1 cellular context compared by ENCODE assay signal in genomic region chr12:48865441-48866290, GRCh38.
TF ChIP-seq lines count a peak whose summit lies in the region.

Gene RND1, minus strand, starts transcription at chr12:48865870. Its CDS starts 103 bp downstream, at chr12:48865767.

TF ChIP-seq in K562, 482 proteins besides CTCF, POLR2A, EP300 and RAD21 (continued from another document and continues in another):
- TF ChIP-seq, protein P1, sequence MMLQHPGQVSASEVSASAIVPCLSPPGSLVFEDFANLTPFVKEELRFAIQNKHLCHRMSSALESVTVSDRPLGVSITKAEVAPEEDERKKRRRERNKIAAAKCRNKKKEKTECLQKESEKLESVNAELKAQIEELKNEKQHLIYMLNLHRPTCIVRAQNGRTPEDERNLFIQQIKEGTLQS (IDR thresholded peaks at IDR 0.05) = peak; percentile 72
- TF ChIP-seq, protein P1 (CRISPR knock-in tag; conservative IDR thresholded peaks at IDR 0.05) = no peak
- TF ChIP-seq GATAD2B (IDR thresholded peaks at IDR 0.05; ENCODE audit: borderline replicate concordance) = no peak
- TF ChIP-seq, protein P2, sequence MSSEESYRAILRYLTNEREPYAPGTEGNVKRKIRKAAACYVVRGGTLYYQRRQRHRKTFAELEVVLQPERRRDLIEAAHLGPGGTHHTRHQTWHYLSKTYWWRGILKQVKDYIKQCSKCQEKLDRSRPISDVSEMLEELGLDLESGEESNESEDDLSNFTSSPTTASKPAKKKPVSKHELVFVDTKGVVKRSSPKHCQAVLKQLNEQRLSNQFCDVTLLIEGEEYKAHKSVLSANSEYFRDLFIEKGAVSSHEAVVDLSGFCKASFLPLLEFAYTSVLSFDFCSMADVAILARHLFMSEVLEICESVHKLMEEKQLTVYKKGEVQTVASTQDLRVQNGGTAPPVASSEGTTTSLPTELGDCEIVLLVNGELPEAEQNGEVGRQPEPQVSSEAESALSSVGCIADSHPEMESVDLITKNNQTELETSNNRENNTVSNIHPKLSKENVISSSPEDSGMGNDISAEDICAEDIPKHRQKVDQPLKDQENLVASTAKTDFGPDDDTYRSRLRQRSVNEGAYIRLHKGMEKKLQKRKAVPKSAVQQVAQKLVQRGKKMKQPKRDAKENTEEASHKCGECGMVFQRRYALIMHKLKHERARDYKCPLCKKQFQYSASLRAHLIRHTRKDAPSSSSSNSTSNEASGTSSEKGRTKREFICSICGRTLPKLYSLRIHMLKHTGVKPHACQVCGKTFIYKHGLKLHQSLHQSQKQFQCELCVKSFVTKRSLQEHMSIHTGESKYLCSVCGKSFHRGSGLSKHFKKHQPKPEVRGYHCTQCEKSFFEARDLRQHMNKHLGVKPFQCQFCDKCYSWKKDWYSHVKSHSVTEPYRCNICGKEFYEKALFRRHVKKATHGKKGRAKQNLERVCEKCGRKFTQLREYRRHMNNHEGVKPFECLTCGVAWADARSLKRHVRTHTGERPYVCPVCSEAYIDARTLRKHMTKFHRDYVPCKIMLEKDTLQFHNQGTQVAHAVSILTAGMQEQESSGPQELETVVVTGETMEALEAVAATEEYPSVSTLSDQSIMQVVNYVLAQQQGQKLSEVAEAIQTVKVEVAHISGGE (CRISPR knock-in tag; IDR thresholded peaks at IDR 0.05) = no peak
- peak; percentile 62; the same call in 1 of the 2 replicates for TF ChIP-seq MAFK (IDR thresholded peaks at IDR 0.05; ENCODE audit: low read length)
- TF ChIP-seq ZNF197 (CRISPR knock-in tag; IDR thresholded peaks at IDR 0.05; ENCODE audit: low read depth) = no peak
- no peak for TF ChIP-seq MYBL2 (IDR thresholded peaks at IDR 0.05; ENCODE audit: low read depth)
- no peak for TF ChIP-seq MYBL2 (CRISPR knock-in tag; IDR thresholded peaks at IDR 0.05; ENCODE audit: borderline replicate concordance)
- no peak for TF ChIP-seq CUX1 (CRISPR knock-in tag; IDR thresholded peaks at IDR 0.05)
- TF ChIP-seq, protein P3, sequence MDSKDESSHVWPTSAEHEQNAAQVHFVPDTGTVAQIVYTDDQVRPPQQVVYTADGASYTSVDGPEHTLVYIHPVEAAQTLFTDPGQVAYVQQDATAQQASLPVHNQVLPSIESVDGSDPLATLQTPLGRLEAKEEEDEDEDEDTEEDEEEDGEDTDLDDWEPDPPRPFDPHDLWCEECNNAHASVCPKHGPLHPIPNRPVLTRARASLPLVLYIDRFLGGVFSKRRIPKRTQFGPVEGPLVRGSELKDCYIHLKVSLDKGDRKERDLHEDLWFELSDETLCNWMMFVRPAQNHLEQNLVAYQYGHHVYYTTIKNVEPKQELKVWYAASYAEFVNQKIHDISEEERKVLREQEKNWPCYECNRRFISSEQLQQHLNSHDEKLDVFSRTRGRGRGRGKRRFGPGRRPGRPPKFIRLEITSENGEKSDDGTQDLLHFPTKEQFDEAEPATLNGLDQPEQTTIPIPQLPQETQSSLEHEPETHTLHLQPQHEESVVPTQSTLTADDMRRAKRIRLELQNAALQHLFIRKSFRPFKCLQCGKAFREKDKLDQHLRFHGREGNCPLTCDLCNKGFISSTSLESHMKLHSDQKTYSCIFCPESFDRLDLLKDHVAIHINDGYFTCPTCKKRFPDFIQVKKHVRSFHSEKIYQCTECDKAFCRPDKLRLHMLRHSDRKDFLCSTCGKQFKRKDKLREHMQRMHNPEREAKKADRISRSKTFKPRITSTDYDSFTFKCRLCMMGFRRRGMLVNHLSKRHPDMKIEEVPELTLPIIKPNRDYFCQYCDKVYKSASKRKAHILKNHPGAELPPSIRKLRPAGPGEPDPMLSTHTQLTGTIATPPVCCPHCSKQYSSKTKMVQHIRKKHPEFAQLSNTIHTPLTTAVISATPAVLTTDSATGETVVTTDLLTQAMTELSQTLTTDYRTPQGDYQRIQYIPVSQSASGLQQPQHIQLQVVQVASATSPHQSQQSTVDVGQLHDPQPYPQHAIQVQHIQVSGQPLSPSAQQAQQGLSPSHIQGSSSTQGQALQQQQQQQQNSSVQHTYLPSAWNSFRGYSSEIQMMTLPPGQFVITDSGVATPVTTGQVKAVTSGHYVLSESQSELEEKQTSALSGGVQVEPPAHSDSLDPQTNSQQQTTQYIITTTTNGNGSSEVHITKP (IDR thresholded peaks at IDR 0.05; ENCODE audit: partially characterized antibody) = peak; percentile 45
- TF ChIP-seq ZFP30 (CRISPR knock-in tag; IDR thresholded peaks at IDR 0.05; ENCODE audit: borderline replicate concordance) = no peak
- no peak for TF ChIP-seq MTA1 (IDR thresholded peaks at IDR 0.05; ENCODE audit: borderline replicate concordance)
- no peak for TF ChIP-seq RBBP5 (IDR thresholded peaks at IDR 0.05; ENCODE audit: borderline replicate concordance, insufficient read depth, low read length, poor library complexity, severe bottlenecking)
- TF ChIP-seq FOSL1 (tag; conservative IDR thresholded peaks at IDR 0.05) = peak; percentile 48; the same call in 1 of the 2 replicates
- no peak for TF ChIP-seq HMGN3 (IDR thresholded peaks at IDR 0.05; ENCODE audit: borderline replicate concordance, extremely low read depth, insufficient read length, low read depth, low read length)
- 0 out of 2 replicates have a peak, but pooled peaks have one; percentile 26 for TF ChIP-seq CREM (IDR thresholded peaks at IDR 0.05; ENCODE audit: low read depth)
- peak; percentile 78 for TF ChIP-seq GABPB1 (CRISPR knock-in tag; IDR thresholded peaks at IDR 0.05)
- no peak for TF ChIP-seq EZH2 (IDR thresholded peaks at IDR 0.05; ENCODE audit: borderline replicate concordance, low read depth, low read length)
- no peak for TF ChIP-seq TCF3 (CRISPR knock-in tag; IDR thresholded peaks at IDR 0.05)
- no peak for TF ChIP-seq TCFL5 (CRISPR knock-in tag; conservative IDR thresholded peaks at IDR 0.05)
- peak; percentile 76 for TF ChIP-seq VEZF1 (CRISPR knock-in tag; IDR thresholded peaks at IDR 0.05)
- TF ChIP-seq RBM25 (IDR thresholded peaks at IDR 0.05; ENCODE audit: low read depth, low read length, severe bottlenecking) = peak; percentile 91
- TF ChIP-seq PML (IDR thresholded peaks at IDR 0.05; ENCODE audit: low read length) = peak; percentile 52; the same call in 1 of the 2 replicates
- TF ChIP-seq GTF2A2 (tag; IDR thresholded peaks at IDR 0.05) = peak; percentile 64; the same call in 1 of the 2 replicates
- TF ChIP-seq NR4A1 (CRISPR knock-in tag; IDR thresholded peaks at IDR 0.05) = no peak
- TF ChIP-seq NR4A1 (tag; IDR thresholded peaks at IDR 0.05) = no peak
- no peak for TF ChIP-seq COPS2 (conservative IDR thresholded peaks at IDR 0.05)
- peak; percentile 64 to 66 for TF ChIP-seq NRF1 (conservative IDR thresholded peaks at IDR 0.05 in 1 of 2, IDR thresholded peaks at IDR 0.05 in 1 of 2)
- no peak for TF ChIP-seq ZNF277 (CRISPR knock-in tag; IDR thresholded peaks at IDR 0.05; ENCODE audit: borderline replicate concordance)
- no peak for TF ChIP-seq MECOM (CRISPR knock-in tag; IDR thresholded peaks at IDR 0.05)
- TF ChIP-seq, protein P4, sequence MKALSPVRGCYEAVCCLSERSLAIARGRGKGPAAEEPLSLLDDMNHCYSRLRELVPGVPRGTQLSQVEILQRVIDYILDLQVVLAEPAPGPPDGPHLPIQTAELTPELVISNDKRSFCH (CRISPR knock-in tag; IDR thresholded peaks at IDR 0.05) = no peak
- TF ChIP-seq, protein P4 (tag; IDR thresholded peaks at IDR 0.05) = no peak
- no peak for TF ChIP-seq MED1 (CRISPR knock-in tag; IDR thresholded peaks at IDR 0.05; ENCODE audit: borderline replicate concordance)
- TF ChIP-seq HDAC1 (IDR thresholded peaks at IDR 0.05) = 0 out of 4 replicates have a peak, but pooled peaks of 1 of the 2 experiments have one; percentile 15
- peak; percentile 61 for TF ChIP-seq CXXC5 (CRISPR knock-in tag; IDR thresholded peaks at IDR 0.05)
- peak; percentile 39; the same call in 1 of the 2 replicates for TF ChIP-seq ZNF316 (IDR thresholded peaks at IDR 0.05)
- TF ChIP-seq ZNF395 (CRISPR knock-in tag; IDR thresholded peaks at IDR 0.05) = 0 out of 2 replicates have a peak, but pooled peaks have one; percentile 26
- no peak for TF ChIP-seq TEAD4 (IDR thresholded peaks at IDR 0.05; ENCODE audit: low read length)
- no peak for TF ChIP-seq TEAD4 (CRISPR knock-in tag; IDR thresholded peaks at IDR 0.05; ENCODE audit: borderline replicate concordance)
- TF ChIP-seq SOX6 (IDR thresholded peaks at IDR 0.05) = no peak
- no peak for TF ChIP-seq POU5F1 (IDR thresholded peaks at IDR 0.05; ENCODE audit: borderline replicate concordance, low read depth, low read length, partially characterized antibody)
- TF ChIP-seq CBFB (CRISPR knock-in tag; IDR thresholded peaks at IDR 0.05) = no peak
- peak; percentile 95 for TF ChIP-seq FOS (IDR thresholded peaks at IDR 0.05; ENCODE audit: extremely low read depth, insufficient read length)
- no peak for TF ChIP-seq RBM17 (IDR thresholded peaks at IDR 0.05; ENCODE audit: borderline replicate concordance, low read depth, low read length)
- TF ChIP-seq L3MBTL2 (IDR thresholded peaks at IDR 0.05) = peak; percentile 78
- peak; percentile 84 for TF ChIP-seq RBFOX2 (IDR thresholded peaks at IDR 0.05; ENCODE audit: low read depth, low read length)
- TF ChIP-seq NFYB (IDR thresholded peaks at IDR 0.05; ENCODE audit: extremely low read depth, insufficient read length) = peak; percentile 98
- peak; percentile 49 to 74; a peak in 3 of 4 replicates for TF ChIP-seq MAZ (CRISPR knock-in tag; conservative IDR thresholded peaks at IDR 0.05 in 1 of 2, IDR thresholded peaks at IDR 0.05 in 1 of 2)
- TF ChIP-seq JUND (IDR thresholded peaks at IDR 0.05; ENCODE audit: borderline replicate concordance, low read depth, low read length) = peak; percentile 41; the same call in 1 of the 2 replicates
- TF ChIP-seq JUND (tag; IDR thresholded peaks at IDR 0.05; ENCODE audit: borderline replicate concordance, low read depth, low read length) = no peak
- no peak for TF ChIP-seq CBX8 (IDR thresholded peaks at IDR 0.05; ENCODE audit: borderline replicate concordance, extremely low read depth, low read depth, low read length, poor library complexity, severe bottlenecking)
- TF ChIP-seq RFX7 (CRISPR knock-in tag; IDR thresholded peaks at IDR 0.05) = no peak
